Comparison of ENCODE assay signal across 1 cellular context in genomic region chr20:10536531-10536930, GRCh38.
A peak's percentile ranks its signal among the peaks of the same experiment; 100 is the strongest.
TF ChIP-seq lines count a peak whose summit lies in the region.

No MANE protein-coding gene starts in this region.

TF ChIP-seq in liver, 16 proteins besides CTCF, POLR2A, EP300 and RAD21 (continued from another document):
- TF ChIP-seq GABPA (IDR thresholded peaks at IDR 0.05 in 1 of 2, conservative IDR thresholded peaks at IDR 0.05 in 1 of 2) (no peak), FOXA2 (IDR thresholded peaks at IDR 0.05) (no peak), HNF4A (conservative IDR thresholded peaks at IDR 0.05) (peak; percentile 17 to 30), YY1 (IDR thresholded peaks at IDR 0.05) (peak; percentile 20), RXRA (IDR thresholded peaks at IDR 0.05) (peak; percentile 10 to 18)
